Comparison of ENCODE assay signal across 16 cellular contexts in the genomic region with DNA sequence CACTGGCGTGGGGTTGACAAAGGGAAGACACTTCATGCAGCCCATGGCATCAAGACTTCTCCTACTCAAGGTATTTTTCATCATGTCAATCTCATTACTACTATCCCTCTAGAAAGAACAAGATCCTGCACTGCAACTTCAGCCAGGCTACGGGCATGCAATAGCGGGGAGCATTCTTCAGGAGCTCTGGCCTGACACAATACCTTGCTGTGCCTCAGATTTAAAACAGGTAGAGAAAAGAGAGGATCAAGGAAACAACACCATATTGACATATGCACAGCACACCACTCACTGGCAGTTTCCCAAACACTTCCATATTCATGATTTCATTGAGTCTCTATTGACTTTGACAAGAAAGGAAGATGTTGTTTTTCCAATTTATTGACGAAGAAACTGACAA. TPM values are rescaled to one million over a fixed set of nuclear protein-coding genes. Genes with fewer than 3 reads are reported as not detected.
A peak's percentile ranks its signal among the peaks of the same experiment; 100 is the strongest.
DNase-seq lines count a peak whose midpoint lies in the region; ATAC-seq and TF ChIP-seq lines count a peak whose summit lies in the region.
"Had no signal": no experiment of that assay in that cellular context is flagged by ENCODE, and none has a peak within 500 bp of the region (broad histone marks: within the 10 kb centered on the region; RNA-seq: fewer than 3 reads in every experiment).

No MANE protein-coding gene starts in this region.

- no peaks in the 10 kb centered on the region for H3K27me3 Mint-ChIP-seq in WTC11 (ENCODE audit: low read depth)
- no peaks in the 10 kb centered on the region for H3K27me3 Mint-ChIP-seq in endodermal cell (ENCODE audit: insufficient read depth)
- H3K27me3 Mint-ChIP-seq in activated T-cell treated with anti-CD3 and anti-CD28 coated beads, Interleukin-2, amount 50 U/mL, for 4 hours (ENCODE audit: low read depth): peaks cover 21% of the 10 kb centered on the region

- DNase-seq in NCI-H2029 (lab: John Stamatoyannopoulos, UW): peak; percentile 57
- DNase-seq in NCI-H2029 treated with DMSO at 0.1 percent for 48 hours (lab: John Stamatoyannopoulos, UW): no peak
- no peak for DNase-seq in WTC11 (ENCODE audit: low spot score)
- no peak for DNase-seq in endodermal cell
- DNase-seq in Peyer's patch: no peak
- no peak for DNase-seq in activated T-cell treated with anti-CD3 and anti-CD28 coated beads, Interleukin-2, amount 50 U/mL, for 4 hours
- DNase-seq: 8988T; CD4-positive, alpha-beta memory T cell; DMS53; DND-41; EL had no signal

- no peaks in the 10 kb centered on the region for H3K9me3 ChIP-seq in endodermal cell (ENCODE audit: control insufficient read depth, low read length)
- H3K9me3 ChIP-seq in Peyer's patch: no peaks in the 10 kb centered on the region
- H3K9me3 ChIP-seq: BLaER1, HAP-1 had no signal

- H3K4me3 Mint-ChIP-seq in WTC11: no peak overlapping the region
- H3K4me3 Mint-ChIP-seq in endodermal cell: no peak overlapping the region
- no peak overlapping the region for H3K4me3 Mint-ChIP-seq in activated T-cell treated with anti-CD3 and anti-CD28 coated beads, Interleukin-2, amount 50 U/mL, for 4 hours
- H3K4me3 Mint-ChIP-seq: CD14-positive monocyte; CD4-positive, alpha-beta memory T cell had no signal

- H3K9me3 Mint-ChIP-seq in WTC11 (no peaks in the 10 kb centered on the region), endodermal cell (no peaks in the 10 kb centered on the region)
- no peaks in the 10 kb centered on the region for H3K9me3 Mint-ChIP-seq in activated T-cell treated with anti-CD3 and anti-CD28 coated beads, Interleukin-2, amount 50 U/mL, for 4 hours
- H3K9me3 Mint-ChIP-seq: CD14-positive monocyte; CD4-positive, alpha-beta memory T cell had no signal

- peak overlapping the region; percentile 16; the same call in 1 of the 2 replicates for H3K27ac Mint-ChIP-seq in WTC11
- peak overlapping the region; percentile 10 for H3K27ac Mint-ChIP-seq in endodermal cell
- H3K27ac Mint-ChIP-seq: CD14-positive monocyte; CD4-positive, alpha-beta memory T cell had no signal

- H3K4me3 ChIP-seq in endodermal cell (ENCODE audit: low read length) (no peak overlapping the region), Peyer's patch (no peak overlapping the region)
- H3K4me3 ChIP-seq: BLaER1, HAP-1 had no signal

- TF ChIP-seq POLR2A in Peyer's patch (IDR thresholded peaks at IDR 0.05): no peak

- WGBS in endodermal cell (ENCODE audit: insufficient coverage in 1 of 2, insufficient read length in 1 of 2), 2 experiments: 72 to 75% methylated on average over 2 to 4 of the region's 4 CpGs

- H3K4me1 ChIP-seq in endodermal cell (ENCODE audit: control insufficient read depth, insufficient read depth, low read length): no peaks in the 10 kb centered on the region
- no peaks in the 10 kb centered on the region for H3K4me1 ChIP-seq in Peyer's patch
- H3K4me1 ChIP-seq: BLaER1, HAP-1 had no signal

- H3K27ac ChIP-seq in endodermal cell (ENCODE audit: low read depth, low read length) (no peak overlapping the region), Peyer's patch (no peak overlapping the region)
- H3K27ac ChIP-seq: BLaER1, HL-60 had no signal

- CTCF ChIA-PET in WTC11 (lab: Charles Lee): no interaction called here

- peaks cover 27% of the 10 kb centered on the region for H3K4me1 Mint-ChIP-seq in WTC11
- H3K4me1 Mint-ChIP-seq in endodermal cell: peaks cover 24% of the 10 kb centered on the region
- H3K4me1 Mint-ChIP-seq in activated T-cell treated with anti-CD3 and anti-CD28 coated beads, Interleukin-2, amount 50 U/mL, for 4 hours (ENCODE audit: low read depth): no peaks in the 10 kb centered on the region
- H3K4me1 Mint-ChIP-seq: CD4-positive, alpha-beta memory T cell had no signal

- POLR2A ChIA-PET in WTC11 (lab: Charles Lee): no interaction called here

- H3K27me3 ChIP-seq in endodermal cell (ENCODE audit: control insufficient read depth, insufficient read depth, low read length, poor library complexity, severe bottlenecking): no peaks in the 10 kb centered on the region
- no peaks in the 10 kb centered on the region for H3K27me3 ChIP-seq in Peyer's patch
- H3K27me3 ChIP-seq: BLaER1 had no signal

- H3K36me3 ChIP-seq in endodermal cell (ENCODE audit: control insufficient read depth, insufficient read depth, low read length): no peaks in the 10 kb centered on the region
- H3K36me3 ChIP-seq in Peyer's patch: no peaks in the 10 kb centered on the region
- H3K36me3 ChIP-seq: BLaER1, HAP-1 had no signal

- peak; percentile 83 for ATAC-seq in WTC11
- no peak for ATAC-seq in HG03108 (IDR thresholded peaks at IDR 0.05; ENCODE audit: unreplicated experiment)
- ATAC-seq in activated T-cell treated with anti-CD3 and anti-CD28 coated beads, Interleukin-2, amount 50 U/mL, for 4 hours: no peak

- H3K36me3 Mint-ChIP-seq in WTC11 (no peaks in the 10 kb centered on the region), endodermal cell (ENCODE audit: low read depth) (no peaks in the 10 kb centered on the region)
- no peaks in the 10 kb centered on the region for H3K36me3 Mint-ChIP-seq in activated T-cell treated with anti-CD3 and anti-CD28 coated beads, Interleukin-2, amount 50 U/mL, for 4 hours (ENCODE audit: insufficient read depth)
- H3K36me3 Mint-ChIP-seq: CD4-positive, alpha-beta memory T cell had no signal

- TF ChIP-seq CTCF in WTC11 (IDR thresholded peaks at IDR 0.05): no peak
- TF ChIP-seq CTCF in endodermal cell (conservative IDR thresholded peaks at IDR 0.05): no peak
- TF ChIP-seq CTCF in Peyer's patch (IDR thresholded peaks at IDR 0.05): no peak

- H3K9ac ChIP-seq in endodermal cell (ENCODE audit: extremely low read depth, low read length, poor library complexity, severe bottlenecking): no peak overlapping the region
- H3K9ac ChIP-seq: BLaER1 had no signal

TF ChIP-seq in WTC11, 78 proteins besides CTCF, POLR2A, EP300 and RAD21:
- no peak for TF ChIP-seq JUN (CRISPR knock-in tag; IDR thresholded peaks at IDR 0.05)
- TF ChIP-seq, protein P1, sequence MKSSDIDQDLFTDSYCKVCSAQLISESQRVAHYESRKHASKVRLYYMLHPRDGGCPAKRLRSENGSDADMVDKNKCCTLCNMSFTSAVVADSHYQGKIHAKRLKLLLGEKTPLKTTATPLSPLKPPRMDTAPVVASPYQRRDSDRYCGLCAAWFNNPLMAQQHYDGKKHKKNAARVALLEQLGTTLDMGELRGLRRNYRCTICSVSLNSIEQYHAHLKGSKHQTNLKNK (CRISPR knock-in tag; IDR thresholded peaks at IDR 0.05): no peak
- no peak for TF ChIP-seq ZNF416 (CRISPR knock-in tag; IDR thresholded peaks at IDR 0.05)
- TF ChIP-seq FOXK1 (CRISPR knock-in tag; IDR thresholded peaks at IDR 0.05): no peak
- TF ChIP-seq, protein P2, sequence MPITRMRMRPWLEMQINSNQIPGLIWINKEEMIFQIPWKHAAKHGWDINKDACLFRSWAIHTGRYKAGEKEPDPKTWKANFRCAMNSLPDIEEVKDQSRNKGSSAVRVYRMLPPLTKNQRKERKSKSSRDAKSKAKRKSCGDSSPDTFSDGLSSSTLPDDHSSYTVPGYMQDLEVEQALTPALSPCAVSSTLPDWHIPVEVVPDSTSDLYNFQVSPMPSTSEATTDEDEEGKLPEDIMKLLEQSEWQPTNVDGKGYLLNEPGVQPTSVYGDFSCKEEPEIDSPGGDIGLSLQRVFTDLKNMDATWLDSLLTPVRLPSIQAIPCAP (CRISPR knock-in tag; IDR thresholded peaks at IDR 0.05): no peak
- TF ChIP-seq, protein P3, sequence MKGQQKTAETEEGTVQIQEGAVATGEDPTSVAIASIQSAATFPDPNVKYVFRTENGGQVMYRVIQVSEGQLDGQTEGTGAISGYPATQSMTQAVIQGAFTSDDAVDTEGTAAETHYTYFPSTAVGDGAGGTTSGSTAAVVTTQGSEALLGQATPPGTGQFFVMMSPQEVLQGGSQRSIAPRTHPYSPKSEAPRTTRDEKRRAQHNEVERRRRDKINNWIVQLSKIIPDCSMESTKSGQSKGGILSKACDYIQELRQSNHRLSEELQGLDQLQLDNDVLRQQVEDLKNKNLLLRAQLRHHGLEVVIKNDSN (CRISPR knock-in tag; IDR thresholded peaks at IDR 0.05): no peak
- TF ChIP-seq RORB (CRISPR knock-in tag; IDR thresholded peaks at IDR 0.05): no peak
- no peak for TF ChIP-seq ZSCAN18 (CRISPR knock-in tag; IDR thresholded peaks at IDR 0.05)
- no peak for TF ChIP-seq ELF4 (CRISPR knock-in tag; IDR thresholded peaks at IDR 0.05; ENCODE audit: low read depth)
- no peak for TF ChIP-seq CREB1 (CRISPR knock-in tag; IDR thresholded peaks at IDR 0.05)
- TF ChIP-seq TCF7 (CRISPR knock-in tag; IDR thresholded peaks at IDR 0.05; ENCODE audit: low read depth): no peak
- no peak for TF ChIP-seq ZNF232 (CRISPR knock-in tag; IDR thresholded peaks at IDR 0.05)
- no peak for TF ChIP-seq ZNF138 (CRISPR knock-in tag; conservative IDR thresholded peaks at IDR 0.05)
- TF ChIP-seq GABPB1 (CRISPR knock-in tag; IDR thresholded peaks at IDR 0.05): no peak
- TF ChIP-seq ZNF219 (CRISPR knock-in tag; IDR thresholded peaks at IDR 0.05; ENCODE audit: borderline replicate concordance): no peak

RNA-seq across cellular contexts. Expression of gene DOCK4, which starts 51.5 kb away (rescaled TPM):
- total RNA-seq in WTC11 (2021): 13.3 to 20.4 TPM (median 15.2 TPM) in 3 replicates
- total RNA-seq in endodermal cell: 10 to 100 TPM; 11.2 to 15.3 TPM
- polyA plus RNA-seq in endodermal cell (2013, experiment 1 of 2): 23.2 TPM
- polyA plus RNA-seq in endodermal cell (2013, experiment 2 of 2): 25.1 TPM
- 10 to 100 TPM in 3 of 4 donors, 1 to 10 TPM in 1; 5.1 to 52.8 (median 15.5) TPM for total RNA-seq in Peyer's patch
- total RNA-seq in activated T-cell treated with anti-CD3 and anti-CD28 coated beads, Interleukin-2, amount 50 U/mL, for 4 hours: 1 to 10 TPM; 1.1 to 2.1 (median 2.1) TPM

RNA-seq across cellular contexts. Expression of gene ZNF277, which starts 51.8 kb away (rescaled TPM):
- 18.3 to 22.5 TPM (median 20.6 TPM) in 3 replicates for total RNA-seq in WTC11 (2021)
- 10 to 100 TPM; 20.3 to 20.4 TPM for total RNA-seq in endodermal cell
- polyA plus RNA-seq in endodermal cell (2013, experiment 1 of 2): 34.4 TPM
- 36.0 TPM for polyA plus RNA-seq in endodermal cell (2013, experiment 2 of 2)
- 10 to 100 TPM; 18.3 to 25.6 (median 19.5) TPM for total RNA-seq in Peyer's patch
- 10 to 100 TPM; 11.3 to 13.9 (median 13.0) TPM for total RNA-seq in activated T-cell treated with anti-CD3 and anti-CD28 coated beads, Interleukin-2, amount 50 U/mL, for 4 hours
